In genomic region chr4:122711893-122712292, GRCh38 we compare ENCODE assay signal across 19 cellular contexts. TPM values are rescaled to one million over a fixed set of nuclear protein-coding genes. Genes with fewer than 3 reads are reported as not detected.
DNase-seq lines count a peak whose midpoint lies in the region; ATAC-seq lines count a peak whose summit lies in the region.
"Had no signal": no experiment of that assay in that cellular context is flagged by ENCODE, and none has a peak within 500 bp of the region (broad histone marks: within the 10 kb centered on the region; RNA-seq: fewer than 3 reads in every experiment).

No MANE protein-coding gene starts in this region.

- H3K4me1 Mint-ChIP-seq in activated CD4-positive, alpha-beta T cell treated with anti-CD3 and anti-CD28 coated beads for 36 hours = peaks cover 78% of the 10 kb centered on the region
- H3K4me1 Mint-ChIP-seq in activated naive CD4-positive, alpha-beta T cell treated with anti-CD3 and anti-CD28 coated beads, Interleukin-2, amount 10 ng/mL, durations not matched to agents 7 days and 5 days = peaks cover 65% of the 10 kb centered on the region

- CTCF ChIA-PET in activated CD4-positive, alpha-beta T cell treated with anti-CD3 and anti-CD28 coated beads for 36 hours (lab: Charles Lee) = interaction anchor here (0.6 to 4.0 kb wide), 4 partner anchors 44 to 289 kb away, joined by 3 to 20 read pairs (median 7); no protein-coding TSS in a partner anchor
- CTCF ChIA-PET in activated naive CD4-positive, alpha-beta T cell treated with anti-CD3 and anti-CD28 coated beads, Interleukin-2, amount 10 ng/mL, durations not matched to agents 7 days and 5 days (lab: Charles Lee) = interaction anchor here (0.6 to 2.2 kb wide), 4 partner anchors 46 to 134 kb away, joined by 3 to 8 read pairs (median 4); no protein-coding TSS in a partner anchor

- no peaks in the 10 kb centered on the region for H3K9me3 Mint-ChIP-seq in activated CD4-positive, alpha-beta T cell treated with anti-CD3 and anti-CD28 coated beads for 36 hours (ENCODE audit: low read depth)
- H3K9me3 Mint-ChIP-seq in activated naive CD4-positive, alpha-beta T cell treated with anti-CD3 and anti-CD28 coated beads, Interleukin-2, amount 50 U/mL, for 72 hours = peaks cover 0 to 4% of the 10 kb centered on the region in 2 donors
- no peaks in the 10 kb centered on the region for H3K9me3 Mint-ChIP-seq in activated naive CD4-positive, alpha-beta T cell treated with anti-CD3 and anti-CD28 coated beads, Interleukin-2, amount 10 ng/mL, durations not matched to agents 7 days and 5 days
- H3K9me3 Mint-ChIP-seq: HFFc6 had no signal

- DNase-seq in activated CD4-positive, alpha-beta T cell treated with anti-CD3 and anti-CD28 coated beads for 36 hours = no peak
- no peak for DNase-seq in activated CD4-positive, alpha-beta T cell treated with anti-CD3 and anti-CD28 coated beads, Interleukin-2, amount 50 U/mL, for 1 hour
- DNase-seq in activated naive CD4-positive, alpha-beta T cell treated with anti-CD3 and anti-CD28 coated beads, Interleukin-2, amount 50 U/mL, for 72 hours (ENCODE audit: low spot score in 2 of 2) = no peak
- no peak for DNase-seq in activated naive CD4-positive, alpha-beta T cell treated with anti-CD3 and anti-CD28 coated beads, Interleukin-2, amount 10 ng/mL, durations not matched to agents 7 days and 5 days
- peak; percentile 40 for DNase-seq in OCI-M1 (lab: John Stamatoyannopoulos, UW)
- DNase-seq in left colon = no peak
- no peak for DNase-seq in amniotic stem cell (lab: John Stamatoyannopoulos, UW)
- DNase-seq: BE2C; CD4-positive, CD25-positive, alpha-beta regulatory T cell; COR-L47; H7; HFFc6; KBM-7; NCI-H1105; NCI-H2081; NCI-H2171 treated with DMSO at 0.1 percent for 48 hours; NCI-H446; NCI-H69; NK-92 treated with Interleukin-12 subunit alpha and Interleukin-12 subunit beta, amount 100 ng/mL, for 24 hours had no signal

- peaks cover 22% of the 10 kb centered on the region for H3K36me3 Mint-ChIP-seq in activated CD4-positive, alpha-beta T cell treated with anti-CD3 and anti-CD28 coated beads for 36 hours (ENCODE audit: low read depth)
- peaks cover 4 to 42% of the 10 kb centered on the region in 2 donors for H3K36me3 Mint-ChIP-seq in activated naive CD4-positive, alpha-beta T cell treated with anti-CD3 and anti-CD28 coated beads, Interleukin-2, amount 50 U/mL, for 72 hours
- H3K36me3 Mint-ChIP-seq in activated naive CD4-positive, alpha-beta T cell treated with anti-CD3 and anti-CD28 coated beads, Interleukin-2, amount 10 ng/mL, durations not matched to agents 7 days and 5 days = no peaks in the 10 kb centered on the region
- H3K36me3 Mint-ChIP-seq: CD4-positive, CD25-positive, alpha-beta regulatory T cell had no signal

- no peaks in the 10 kb centered on the region for H3K27me3 Mint-ChIP-seq in activated CD4-positive, alpha-beta T cell treated with anti-CD3 and anti-CD28 coated beads for 36 hours
- no peaks in the 10 kb centered on the region for H3K27me3 Mint-ChIP-seq in activated naive CD4-positive, alpha-beta T cell treated with anti-CD3 and anti-CD28 coated beads, Interleukin-2, amount 10 ng/mL, durations not matched to agents 7 days and 5 days

- no peak overlapping the region for H3K4me3 Mint-ChIP-seq in activated CD4-positive, alpha-beta T cell treated with anti-CD3 and anti-CD28 coated beads for 36 hours
- H3K4me3 Mint-ChIP-seq in activated naive CD4-positive, alpha-beta T cell treated with anti-CD3 and anti-CD28 coated beads, Interleukin-2, amount 10 ng/mL, durations not matched to agents 7 days and 5 days = no peak overlapping the region
- H3K4me3 Mint-ChIP-seq: CD4-positive, CD25-positive, alpha-beta regulatory T cell; HFFc6 had no signal

- no peak for ATAC-seq in activated CD4-positive, alpha-beta T cell treated with anti-CD3 and anti-CD28 coated beads for 36 hours
- ATAC-seq in activated naive CD4-positive, alpha-beta T cell treated with anti-CD3 and anti-CD28 coated beads, Interleukin-2, amount 50 U/mL, for 72 hours = no peak
- peak; percentile 84 for ATAC-seq in left colon

- POLR2A ChIA-PET in activated CD4-positive, alpha-beta T cell treated with anti-CD3 and anti-CD28 coated beads for 36 hours (lab: Charles Lee) = no interaction called here

- intact Hi-C loops in activated CD4-positive, alpha-beta T cell treated with anti-CD3 and anti-CD28 coated beads for 36 hours (cut with DNase I, micrococcal nuclease) = loop anchor here (1.0 to 10.0 kb wide), 10 partner anchors 20 to 397 kb away; partner anchors contain the start of genes IL2 (in 2 of the 2), IL21 (in 2 of the 2) and BBS12 (in 1 of the 2)
- intact Hi-C loops in left colon (cut with DNase I, micrococcal nuclease) = loop anchor here in 1 of 2 donors (10.0 kb wide), 1 partner anchor 107 kb away; no protein-coding TSS in a partner anchor

- H3K27ac Mint-ChIP-seq in activated CD4-positive, alpha-beta T cell treated with anti-CD3 and anti-CD28 coated beads for 36 hours = peak overlapping the region; percentile 97
- H3K27ac Mint-ChIP-seq in activated naive CD4-positive, alpha-beta T cell treated with anti-CD3 and anti-CD28 coated beads, Interleukin-2, amount 50 U/mL, for 72 hours = peak overlapping the region; percentile 99 to 100
- H3K27ac Mint-ChIP-seq in activated naive CD4-positive, alpha-beta T cell treated with anti-CD3 and anti-CD28 coated beads, Interleukin-2, amount 10 ng/mL, durations not matched to agents 7 days and 5 days = no peak overlapping the region
- H3K27ac Mint-ChIP-seq: CD4-positive, CD25-positive, alpha-beta regulatory T cell; HFFc6 had no signal

RNA-seq across cellular contexts. Expression of gene BBS12, which starts 20.6 kb away (rescaled TPM):
- 1 to 10 TPM; 2.8 to 3.9 TPM for total RNA-seq in activated CD4-positive, alpha-beta T cell treated with anti-CD3 and anti-CD28 coated beads for 36 hours
- 1 to 10 TPM in 1 of 2 donors, under 1 TPM in 1; 0.96 to 5.8 TPM for total RNA-seq in activated naive CD4-positive, alpha-beta T cell treated with anti-CD3 and anti-CD28 coated beads, Interleukin-2, amount 50 U/mL, for 72 hours
- 1 to 10 TPM; 3.7 to 5.2 TPM for total RNA-seq in left colon
